Comparison of ENCODE assay signal across 8 cellular contexts in genomic region chr10:103968441-103969391, GRCh38.
A peak's percentile ranks its signal among the peaks of the same experiment; 100 is the strongest.
DNase-seq lines count a peak whose midpoint lies in the region; ATAC-seq and TF ChIP-seq lines count a peak whose summit lies in the region.

No MANE protein-coding gene starts in this region.

- ATAC-seq in GM18517 (IDR thresholded peaks at IDR 0.05; ENCODE audit: unreplicated experiment) (no peak), HG03378 (IDR thresholded peaks at IDR 0.05; ENCODE audit: unreplicated experiment) (no peak)

- H3K4me3 ChIP-seq in AG09309 (ENCODE audit: control insufficient read depth, low read depth, low read length) (peak overlapping the region; percentile 81), cardiac fibroblast (replicated peaks in 1 of 2; ENCODE audit: low read depth in 2 of 2, low read length in 2 of 2) (peak overlapping the region; percentile 64 to 72), muscle layer of duodenum (ENCODE audit: low read depth in 1 of 2, low read length in 2 of 2) (peak overlapping the region; percentile 93 to 99)

- in situ Hi-C loops in KBM-7 (cut with MboI; ENCODE audit: low pct_unique_long_range_greater_than_20kb, low sequenced_read_pairs), result no loop called here

- H3K4me1 ChIP-seq in muscle layer of duodenum (ENCODE audit: control insufficient read depth in 1 of 2, insufficient read depth in 2 of 2, low read length in 2 of 2), result peaks cover 6 to 15% of the 10 kb centered on the region in 2 donors

- H3K27me3 ChIP-seq in muscle layer of duodenum (ENCODE audit: low read depth, low read length), result no peaks in the 10 kb centered on the region

- TF ChIP-seq CTCF in AG09309 (IDR thresholded peaks at IDR 0.05; ENCODE audit: control insufficient read depth, insufficient read depth, low read depth, low read length, missing control alignments) (no peak), cardiac fibroblast (IDR thresholded peaks at IDR 0.05; ENCODE audit: low read depth, low read length) (no peak)

- peak overlapping the region; percentile 90 for H3K27ac ChIP-seq in muscle layer of duodenum (ENCODE audit: low read length)

- DNase-seq in AG09309 (ENCODE audit: low read depth), result no peak
- DNase-seq in KBM-7, result peak; percentile 35
- DNase-seq in cardiac fibroblast (ENCODE audit: low read depth in 2 of 2), result peak; percentile 15 to 39
- no peak for DNase-seq in medulla oblongata (ENCODE audit: extremely low spot score)
- no peak for DNase-seq in SHP77 (lab: John Stamatoyannopoulos, UW)

- H3K36me3 ChIP-seq in muscle layer of duodenum (ENCODE audit: control insufficient read depth in 1 of 2, insufficient read depth in 2 of 2, low read length in 2 of 2), result no peaks in the 10 kb centered on the region

- H3K9me3 ChIP-seq in muscle layer of duodenum (ENCODE audit: control insufficient read depth in 1 of 2, low read length in 2 of 2), result no peaks in the 10 kb centered on the region

Comparison
In these comparisons a context has a peak if more than half of its experiments do, and no peak if none do; other contexts are left out.
1. DNase-seq: peak in KBM-7 (single experiment) and cardiac fibroblast (2 of 2); none in AG09309 (single experiment), medulla oblongata (single experiment) and SHP77 (0 of 2).
2. Peak in every context shown above with its lines, with median percentiles within 50 percentile points of each other: H3K4me3 ChIP-seq.